In genomic region chr12:48789858-48790326, GRCh38 we compare ENCODE assay signal across 1 cellular context.
TF ChIP-seq lines count a peak whose summit lies in the region.

No MANE protein-coding gene starts in this region.

TF ChIP-seq in HEK293, 187 proteins besides CTCF, POLR2A, EP300 and RAD21 (continued from another document):
- TF ChIP-seq, protein P1, sequence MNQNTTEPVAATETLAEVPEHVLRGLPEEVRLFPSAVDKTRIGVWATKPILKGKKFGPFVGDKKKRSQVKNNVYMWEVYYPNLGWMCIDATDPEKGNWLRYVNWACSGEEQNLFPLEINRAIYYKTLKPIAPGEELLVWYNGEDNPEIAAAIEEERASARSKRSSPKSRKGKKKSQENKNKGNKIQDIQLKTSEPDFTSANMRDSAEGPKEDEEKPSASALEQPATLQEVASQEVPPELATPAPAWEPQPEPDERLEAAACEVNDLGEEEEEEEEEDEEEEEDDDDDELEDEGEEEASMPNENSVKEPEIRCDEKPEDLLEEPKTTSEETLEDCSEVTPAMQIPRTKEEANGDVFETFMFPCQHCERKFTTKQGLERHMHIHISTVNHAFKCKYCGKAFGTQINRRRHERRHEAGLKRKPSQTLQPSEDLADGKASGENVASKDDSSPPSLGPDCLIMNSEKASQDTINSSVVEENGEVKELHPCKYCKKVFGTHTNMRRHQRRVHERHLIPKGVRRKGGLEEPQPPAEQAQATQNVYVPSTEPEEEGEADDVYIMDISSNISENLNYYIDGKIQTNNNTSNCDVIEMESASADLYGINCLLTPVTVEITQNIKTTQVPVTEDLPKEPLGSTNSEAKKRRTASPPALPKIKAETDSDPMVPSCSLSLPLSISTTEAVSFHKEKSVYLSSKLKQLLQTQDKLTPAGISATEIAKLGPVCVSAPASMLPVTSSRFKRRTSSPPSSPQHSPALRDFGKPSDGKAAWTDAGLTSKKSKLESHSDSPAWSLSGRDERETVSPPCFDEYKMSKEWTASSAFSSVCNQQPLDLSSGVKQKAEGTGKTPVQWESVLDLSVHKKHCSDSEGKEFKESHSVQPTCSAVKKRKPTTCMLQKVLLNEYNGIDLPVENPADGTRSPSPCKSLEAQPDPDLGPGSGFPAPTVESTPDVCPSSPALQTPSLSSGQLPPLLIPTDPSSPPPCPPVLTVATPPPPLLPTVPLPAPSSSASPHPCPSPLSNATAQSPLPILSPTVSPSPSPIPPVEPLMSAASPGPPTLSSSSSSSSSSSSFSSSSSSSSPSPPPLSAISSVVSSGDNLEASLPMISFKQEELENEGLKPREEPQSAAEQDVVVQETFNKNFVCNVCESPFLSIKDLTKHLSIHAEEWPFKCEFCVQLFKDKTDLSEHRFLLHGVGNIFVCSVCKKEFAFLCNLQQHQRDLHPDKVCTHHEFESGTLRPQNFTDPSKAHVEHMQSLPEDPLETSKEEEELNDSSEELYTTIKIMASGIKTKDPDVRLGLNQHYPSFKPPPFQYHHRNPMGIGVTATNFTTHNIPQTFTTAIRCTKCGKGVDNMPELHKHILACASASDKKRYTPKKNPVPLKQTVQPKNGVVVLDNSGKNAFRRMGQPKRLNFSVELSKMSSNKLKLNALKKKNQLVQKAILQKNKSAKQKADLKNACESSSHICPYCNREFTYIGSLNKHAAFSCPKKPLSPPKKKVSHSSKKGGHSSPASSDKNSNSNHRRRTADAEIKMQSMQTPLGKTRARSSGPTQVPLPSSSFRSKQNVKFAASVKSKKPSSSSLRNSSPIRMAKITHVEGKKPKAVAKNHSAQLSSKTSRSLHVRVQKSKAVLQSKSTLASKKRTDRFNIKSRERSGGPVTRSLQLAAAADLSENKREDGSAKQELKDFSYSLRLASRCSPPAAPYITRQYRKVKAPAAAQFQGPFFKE (tag by site-specific recombination; IDR thresholded peaks at IDR 0.05; ENCODE audit: borderline replicate concordance) = no peak
- TF ChIP-seq ZNF324 (tag by site-specific recombination; IDR thresholded peaks at IDR 0.05) = no peak
- no peak for TF ChIP-seq ZNF571 (tag by site-specific recombination; IDR thresholded peaks at IDR 0.05)
- no peak for TF ChIP-seq ZNF266 (tag by site-specific recombination; IDR thresholded peaks at IDR 0.05; ENCODE audit: low read depth)
- TF ChIP-seq ZNF133 (tag by site-specific recombination; IDR thresholded peaks at IDR 0.05) = no peak
- TF ChIP-seq GLIS1 (tag by site-specific recombination; IDR thresholded peaks at IDR 0.05) = peak; percentile 61
- TF ChIP-seq ZNF2 (tag by site-specific recombination; IDR thresholded peaks at IDR 0.05) = 0 out of 2 replicates have a peak, but pooled peaks have one; percentile 15
- TF ChIP-seq ZNF184 (tag by site-specific recombination; IDR thresholded peaks at IDR 0.05) = no peak
- TF ChIP-seq GLI4 (tag by site-specific recombination; IDR thresholded peaks at IDR 0.05) = no peak
- peak; percentile 40 for TF ChIP-seq GLIS2 (tag by site-specific recombination; IDR thresholded peaks at IDR 0.05)
- no peak for TF ChIP-seq ZNF501 (tag by site-specific recombination; IDR thresholded peaks at IDR 0.05)
- no peak for TF ChIP-seq PRDM4 (tag by site-specific recombination; IDR thresholded peaks at IDR 0.05)
- TF ChIP-seq REPIN1 (tag by site-specific recombination; IDR thresholded peaks at IDR 0.05; ENCODE audit: low read depth) = peak; percentile 61; the same call in 1 of the 2 replicates
- TF ChIP-seq, protein P2, sequence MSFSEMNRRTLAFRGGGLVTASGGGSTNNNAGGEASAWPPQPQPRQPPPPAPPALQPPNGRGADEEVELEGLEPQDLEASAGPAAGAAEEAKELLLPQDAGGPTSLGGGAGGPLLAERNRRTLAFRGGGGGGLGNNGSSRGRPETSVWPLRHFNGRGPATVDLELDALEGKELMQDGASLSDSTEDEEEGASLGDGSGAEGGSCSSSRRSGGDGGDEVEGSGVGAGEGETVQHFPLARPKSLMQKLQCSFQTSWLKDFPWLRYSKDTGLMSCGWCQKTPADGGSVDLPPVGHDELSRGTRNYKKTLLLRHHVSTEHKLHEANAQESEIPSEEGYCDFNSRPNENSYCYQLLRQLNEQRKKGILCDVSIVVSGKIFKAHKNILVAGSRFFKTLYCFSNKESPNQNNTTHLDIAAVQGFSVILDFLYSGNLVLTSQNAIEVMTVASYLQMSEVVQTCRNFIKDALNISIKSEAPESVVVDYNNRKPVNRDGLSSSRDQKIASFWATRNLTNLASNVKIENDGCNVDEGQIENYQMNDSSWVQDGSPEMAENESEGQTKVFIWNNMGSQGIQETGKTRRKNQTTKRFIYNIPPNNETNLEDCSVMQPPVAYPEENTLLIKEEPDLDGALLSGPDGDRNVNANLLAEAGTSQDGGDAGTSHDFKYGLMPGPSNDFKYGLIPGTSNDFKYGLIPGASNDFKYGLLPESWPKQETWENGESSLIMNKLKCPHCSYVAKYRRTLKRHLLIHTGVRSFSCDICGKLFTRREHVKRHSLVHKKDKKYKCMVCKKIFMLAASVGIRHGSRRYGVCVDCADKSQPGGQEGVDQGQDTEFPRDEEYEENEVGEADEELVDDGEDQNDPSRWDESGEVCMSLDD (tag by site-specific recombination; IDR thresholded peaks at IDR 0.05) = no peak
- TF ChIP-seq ZNF670 (tag by site-specific recombination; IDR thresholded peaks at IDR 0.05; ENCODE audit: low read depth) = no peak
- no peak; the same call in 1 of the 2 replicates for TF ChIP-seq ZBTB20 (tag by site-specific recombination; IDR thresholded peaks at IDR 0.05)
- no peak for TF ChIP-seq ZNF768 (tag by site-specific recombination; IDR thresholded peaks at IDR 0.05)
- no peak for TF ChIP-seq ZNF426 (tag by site-specific recombination; IDR thresholded peaks at IDR 0.05)
- TF ChIP-seq ZBTB1 (tag by site-specific recombination; IDR thresholded peaks at IDR 0.05) = no peak
- TF ChIP-seq, protein P3, sequence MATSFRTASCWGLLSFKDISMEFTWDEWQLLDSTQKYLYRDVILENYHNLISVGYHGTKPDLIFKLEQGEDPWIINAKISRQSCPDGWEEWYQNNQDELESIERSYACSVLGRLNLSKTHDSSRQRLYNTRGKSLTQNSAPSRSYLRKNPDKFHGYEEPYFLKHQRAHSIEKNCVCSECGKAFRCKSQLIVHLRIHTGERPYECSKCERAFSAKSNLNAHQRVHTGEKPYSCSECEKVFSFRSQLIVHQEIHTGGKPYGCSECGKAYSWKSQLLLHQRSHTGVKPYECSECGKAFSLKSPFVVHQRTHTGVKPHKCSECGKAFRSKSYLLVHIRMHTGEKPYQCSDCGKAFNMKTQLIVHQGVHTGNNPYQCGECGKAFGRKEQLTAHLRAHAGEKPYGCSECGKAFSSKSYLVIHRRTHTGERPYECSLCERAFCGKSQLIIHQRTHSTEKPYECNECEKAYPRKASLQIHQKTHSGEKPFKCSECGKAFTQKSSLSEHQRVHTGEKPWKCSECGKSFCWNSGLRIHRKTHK (tag by site-specific recombination; IDR thresholded peaks at IDR 0.05) = no peak
- TF ChIP-seq, protein P4, sequence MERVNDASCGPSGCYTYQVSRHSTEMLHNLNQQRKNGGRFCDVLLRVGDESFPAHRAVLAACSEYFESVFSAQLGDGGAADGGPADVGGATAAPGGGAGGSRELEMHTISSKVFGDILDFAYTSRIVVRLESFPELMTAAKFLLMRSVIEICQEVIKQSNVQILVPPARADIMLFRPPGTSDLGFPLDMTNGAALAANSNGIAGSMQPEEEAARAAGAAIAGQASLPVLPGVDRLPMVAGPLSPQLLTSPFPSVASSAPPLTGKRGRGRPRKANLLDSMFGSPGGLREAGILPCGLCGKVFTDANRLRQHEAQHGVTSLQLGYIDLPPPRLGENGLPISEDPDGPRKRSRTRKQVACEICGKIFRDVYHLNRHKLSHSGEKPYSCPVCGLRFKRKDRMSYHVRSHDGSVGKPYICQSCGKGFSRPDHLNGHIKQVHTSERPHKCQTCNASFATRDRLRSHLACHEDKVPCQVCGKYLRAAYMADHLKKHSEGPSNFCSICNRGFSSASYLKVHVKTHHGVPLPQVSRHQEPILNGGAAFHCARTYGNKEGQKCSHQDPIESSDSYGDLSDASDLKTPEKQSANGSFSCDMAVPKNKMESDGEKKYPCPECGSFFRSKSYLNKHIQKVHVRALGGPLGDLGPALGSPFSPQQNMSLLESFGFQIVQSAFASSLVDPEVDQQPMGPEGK (tag by site-specific recombination; IDR thresholded peaks at IDR 0.05) = no peak
- TF ChIP-seq, protein P5, sequence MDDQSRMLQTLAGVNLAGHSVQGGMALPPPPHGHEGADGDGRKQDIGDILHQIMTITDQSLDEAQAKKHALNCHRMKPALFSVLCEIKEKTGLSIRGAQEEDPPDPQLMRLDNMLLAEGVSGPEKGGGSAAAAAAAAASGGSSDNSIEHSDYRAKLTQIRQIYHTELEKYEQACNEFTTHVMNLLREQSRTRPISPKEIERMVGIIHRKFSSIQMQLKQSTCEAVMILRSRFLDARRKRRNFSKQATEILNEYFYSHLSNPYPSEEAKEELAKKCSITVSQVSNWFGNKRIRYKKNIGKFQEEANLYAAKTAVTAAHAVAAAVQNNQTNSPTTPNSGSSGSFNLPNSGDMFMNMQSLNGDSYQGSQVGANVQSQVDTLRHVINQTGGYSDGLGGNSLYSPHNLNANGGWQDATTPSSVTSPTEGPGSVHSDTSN (CRISPR knock-in tag; IDR thresholded peaks at IDR 0.05) = no peak
- TF ChIP-seq KLF17 (tag by site-specific recombination; IDR thresholded peaks at IDR 0.05) = no peak
- no peak for TF ChIP-seq ZNF132 (tag by site-specific recombination; IDR thresholded peaks at IDR 0.05; ENCODE audit: borderline replicate concordance)
- peak; percentile 82 for TF ChIP-seq PRDM1 (tag by site-specific recombination; IDR thresholded peaks at IDR 0.05)
- TF ChIP-seq, protein P6, sequence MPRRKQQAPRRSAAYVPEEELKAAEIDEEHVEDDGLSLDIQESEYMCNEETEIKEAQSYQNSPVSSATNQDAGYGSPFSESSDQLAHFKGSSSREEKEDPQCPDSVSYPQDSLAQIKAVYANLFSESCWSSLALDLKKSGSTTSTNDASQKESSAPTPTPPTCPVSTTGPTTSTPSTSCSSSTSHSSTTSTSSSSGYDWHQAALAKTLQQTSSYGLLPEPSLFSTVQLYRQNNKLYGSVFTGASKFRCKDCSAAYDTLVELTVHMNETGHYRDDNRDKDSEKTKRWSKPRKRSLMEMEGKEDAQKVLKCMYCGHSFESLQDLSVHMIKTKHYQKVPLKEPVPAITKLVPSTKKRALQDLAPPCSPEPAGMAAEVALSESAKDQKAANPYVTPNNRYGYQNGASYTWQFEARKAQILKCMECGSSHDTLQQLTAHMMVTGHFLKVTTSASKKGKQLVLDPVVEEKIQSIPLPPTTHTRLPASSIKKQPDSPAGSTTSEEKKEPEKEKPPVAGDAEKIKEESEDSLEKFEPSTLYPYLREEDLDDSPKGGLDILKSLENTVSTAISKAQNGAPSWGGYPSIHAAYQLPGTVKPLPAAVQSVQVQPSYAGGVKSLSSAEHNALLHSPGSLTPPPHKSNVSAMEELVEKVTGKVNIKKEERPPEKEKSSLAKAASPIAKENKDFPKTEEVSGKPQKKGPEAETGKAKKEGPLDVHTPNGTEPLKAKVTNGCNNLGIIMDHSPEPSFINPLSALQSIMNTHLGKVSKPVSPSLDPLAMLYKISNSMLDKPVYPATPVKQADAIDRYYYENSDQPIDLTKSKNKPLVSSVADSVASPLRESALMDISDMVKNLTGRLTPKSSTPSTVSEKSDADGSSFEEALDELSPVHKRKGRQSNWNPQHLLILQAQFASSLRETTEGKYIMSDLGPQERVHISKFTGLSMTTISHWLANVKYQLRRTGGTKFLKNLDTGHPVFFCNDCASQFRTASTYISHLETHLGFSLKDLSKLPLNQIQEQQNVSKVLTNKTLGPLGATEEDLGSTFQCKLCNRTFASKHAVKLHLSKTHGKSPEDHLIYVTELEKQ (tag by site-specific recombination; IDR thresholded peaks at IDR 0.05; ENCODE audit: borderline replicate concordance) = no peak
- no peak for TF ChIP-seq ZNF391 (tag by site-specific recombination; IDR thresholded peaks at IDR 0.05; ENCODE audit: borderline replicate concordance, low read depth)
- TF ChIP-seq ZNF248 (tag by site-specific recombination; IDR thresholded peaks at IDR 0.05) = no peak
- TF ChIP-seq, protein P7, sequence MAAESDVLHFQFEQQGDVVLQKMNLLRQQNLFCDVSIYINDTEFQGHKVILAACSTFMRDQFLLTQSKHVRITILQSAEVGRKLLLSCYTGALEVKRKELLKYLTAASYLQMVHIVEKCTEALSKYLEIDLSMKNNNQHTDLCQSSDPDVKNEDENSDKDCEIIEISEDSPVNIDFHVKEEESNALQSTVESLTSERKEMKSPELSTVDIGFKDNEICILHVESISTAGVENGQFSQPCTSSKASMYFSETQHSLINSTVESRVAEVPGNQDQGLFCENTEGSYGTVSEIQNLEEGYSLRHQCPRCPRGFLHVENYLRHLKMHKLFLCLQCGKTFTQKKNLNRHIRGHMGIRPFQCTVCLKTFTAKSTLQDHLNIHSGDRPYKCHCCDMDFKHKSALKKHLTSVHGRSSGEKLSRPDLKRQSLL (tag by site-specific recombination; IDR thresholded peaks at IDR 0.05) = no peak
- TF ChIP-seq ZNF544 (tag by site-specific recombination; IDR thresholded peaks at IDR 0.05) = no peak
- TF ChIP-seq ZNF335 (tag by site-specific recombination; conservative IDR thresholded peaks at IDR 0.05) = peak; percentile 97
- TF ChIP-seq ZNF654 (tag by site-specific recombination; IDR thresholded peaks at IDR 0.05; ENCODE audit: low read depth) = no peak
- TF ChIP-seq ZNF561 (tag by site-specific recombination; IDR thresholded peaks at IDR 0.05; ENCODE audit: borderline replicate concordance) = no peak
- no peak for TF ChIP-seq ZNF701 (tag by site-specific recombination; IDR thresholded peaks at IDR 0.05)
- TF ChIP-seq ZNF791 (tag by site-specific recombination; IDR thresholded peaks at IDR 0.05) = no peak
